Comparison of ENCODE assay signal across 26 cellular contexts in genomic region chr6:36377594-36377993, GRCh38. TPM values are rescaled to one million over a fixed set of nuclear protein-coding genes. Genes with fewer than 3 reads are reported as not detected.
DNase-seq lines count a peak whose midpoint lies in the region; ATAC-seq, FAIRE-seq and TF ChIP-seq lines count a peak whose summit lies in the region.
"Had no signal": no experiment of that assay in that cellular context is flagged by ENCODE, and none has a peak within 500 bp of the region (broad histone marks: within the 10 kb centered on the region; RNA-seq: fewer than 3 reads in every experiment).

No MANE protein-coding gene starts in this region.

- H3K79me2 ChIP-seq in GM12878 (ENCODE audit: control insufficient read depth, insufficient read depth, low read length) = no peaks in the 10 kb centered on the region

- H2AFZ ChIP-seq in GM12878 (ENCODE audit: control insufficient read depth, low read depth, low read length) = peak overlapping the region; percentile 24

- H3K9me3 ChIP-seq in GM12878 (replicated peaks; ENCODE audit: control insufficient read depth, insufficient read depth, low read length) = no peaks in the 10 kb centered on the region
- no peaks in the 10 kb centered on the region for H3K9me3 ChIP-seq in tibial artery
- H3K9me3 ChIP-seq: HAP-1, MG63 had no signal

- H3K4me3 Mint-ChIP-seq in activated T-cell treated with anti-CD3 and anti-CD28 coated beads, Interleukin-2, amount 50 U/mL, for 24 hours = no peak overlapping the region
- H3K4me3 Mint-ChIP-seq: CD14-positive monocyte had no signal

- RAD21 ChIA-PET in GM12878 (lab: Charles Lee; ENCODE audit: unreplicated experiment) = no interaction called here

- no peaks in the 10 kb centered on the region for H4K20me1 ChIP-seq in GM12878 (ENCODE audit: control insufficient read depth, insufficient read depth)

- H3K9ac ChIP-seq in GM12878 (ENCODE audit: control insufficient read depth, insufficient read depth, low read length) = no peak overlapping the region

- H3K36me3 Mint-ChIP-seq in activated T-cell treated with anti-CD3 and anti-CD28 coated beads, Interleukin-2, amount 50 U/mL, for 24 hours (ENCODE audit: low read depth) = no peaks in the 10 kb centered on the region
- H3K36me3 Mint-ChIP-seq: IgD-negative memory B cell had no signal

- H3K4me3 ChIP-seq in GM12878 (no peak overlapping the region), tibial artery (no peak overlapping the region), dorsolateral prefrontal cortex (no peak overlapping the region)
- H3K4me3 ChIP-seq: HAP-1, MG63 had no signal

- TF ChIP-seq POLR2A in GM12878 (IDR thresholded peaks at IDR 0.05; ENCODE audit: low read depth, low read length) (no peak), H54 (IDR thresholded peaks at IDR 0.05; ENCODE audit: low read depth, low read length) (no peak)

- H3K4me1 ChIP-seq in GM12878 (ENCODE audit: control insufficient read depth, insufficient read depth, low read length) (peaks cover 42% of the 10 kb centered on the region), tibial artery (peaks cover 0 to 27% (median 5%) of the 10 kb centered on the region in 4 donors)

- DNase-seq in activated T-cell treated with anti-CD3 and anti-CD28 coated beads, Interleukin-2, amount 50 U/mL, for 24 hours = peak; percentile 13
- DNase-seq in activated T-cell treated with anti-CD3 and anti-CD28 coated beads for 4 hours (no peak), GM12878 (ENCODE audit: low read depth, low spot score) (no peak), mesenteric fat pad (ENCODE audit: low spot score) (peak; percentile 5), tibial artery (peak in 1 of 2 donors; percentile 78), H54 (ENCODE audit: insufficient read length, low spot score) (no peak), dorsolateral prefrontal cortex (no peak), NCI-H2081 (lab: John Stamatoyannopoulos, UW) (no peak)
- DNase-seq: 8988T, DMS79 treated with DMSO at 0.1 percent for 48 hours, Karpas-422, MG63, NCI-H1092, NCI-H146, NCI-H2081 treated with DMSO at 0.1 percent for 48 hours, NCI-H446 treated with DMSO at 0.1 percent for 48 hours, NCI-H69 had no signal

- no peak for ATAC-seq in GM12878
- ATAC-seq: Right ventricle myocardium inferior had no signal

- no peak for TF ChIP-seq RAD21 in GM12878 (IDR thresholded peaks at IDR 0.05; ENCODE audit: insufficient read depth, low read depth, low read length)

- H3K27me3 ChIP-seq in GM12878 (replicated peaks in 1 of 2; ENCODE audit: control insufficient read depth in 2 of 2, insufficient read depth in 2 of 2, low read length in 1 of 2) (no peaks in the 10 kb centered on the region), tibial artery (no peaks in the 10 kb centered on the region), dorsolateral prefrontal cortex (no peaks in the 10 kb centered on the region)
- H3K27me3 ChIP-seq: MG63 had no signal

- peaks cover 1% of the 10 kb centered on the region for H3K4me1 Mint-ChIP-seq in activated T-cell treated with anti-CD3 and anti-CD28 coated beads, Interleukin-2, amount 50 U/mL, for 24 hours (ENCODE audit: low read depth)

- H3K27me3 Mint-ChIP-seq in activated T-cell treated with anti-CD3 and anti-CD28 coated beads, Interleukin-2, amount 50 U/mL, for 24 hours = no peaks in the 10 kb centered on the region

- CTCF ChIA-PET in GM12878 (lab: Yijun Ruan, JAX) = interaction anchor here (0.9 kb wide), 1 partner anchor 12 kb away, joined by 4 read pairs; no protein-coding TSS in a partner anchor

- no peak overlapping the region for H3K27ac Mint-ChIP-seq in activated T-cell treated with anti-CD3 and anti-CD28 coated beads, Interleukin-2, amount 50 U/mL, for 24 hours
- H3K27ac Mint-ChIP-seq: IgD-negative memory B cell had no signal

- TF ChIP-seq EP300 in GM12878 (IDR thresholded peaks at IDR 0.05; ENCODE audit: borderline replicate concordance in 1 of 2, control insufficient read depth in 1 of 2, low read depth in 2 of 2, low read length in 2 of 2) = no peak

- in situ Hi-C loops in GM12878 (cut with MboI) = no loop called here

- BruUV-seq in GM12878 (replicated peaks; lab: Mats Ljungman, UMichigan) = no TSS peak

- no peaks in the 10 kb centered on the region for H3K9me3 Mint-ChIP-seq in activated T-cell treated with anti-CD3 and anti-CD28 coated beads, Interleukin-2, amount 50 U/mL, for 24 hours
- H3K9me3 Mint-ChIP-seq: IgD-negative memory B cell had no signal

- H3K27ac ChIP-seq in GM12878 (ENCODE audit: control insufficient read depth, insufficient read depth) = no peak overlapping the region
- peak overlapping the region; percentile 43 to 65 for H3K27ac ChIP-seq in tibial artery
- H3K27ac ChIP-seq in dorsolateral prefrontal cortex = peak overlapping the region in 2 of 59 donors; percentile 5 to 24
- H3K27ac ChIP-seq: HL-60 had no signal

- H3K36me3 ChIP-seq in GM12878 (ENCODE audit: control insufficient read depth in 2 of 2, insufficient read depth in 2 of 2, low read length in 1 of 2) (no peaks in the 10 kb centered on the region), tibial artery (no peaks in the 10 kb centered on the region)
- H3K36me3 ChIP-seq: HAP-1, MG63 had no signal

- H3K4me2 ChIP-seq in GM12878 (ENCODE audit: control insufficient read depth, insufficient read depth) = peak overlapping the region; percentile 26

- WGBS in GM12878 (ENCODE audit: insufficient coverage, insufficient replicate concordance, low lambda C conversion rate, missing lambda C conversion rate) = 95% methylated on average over 5 of the region's 5 CpGs

- TF ChIP-seq CTCF in GM12878 (IDR thresholded peaks at IDR 0.05 in 2 of 3, conservative IDR thresholded peaks at IDR 0.05 in 1 of 3; ENCODE audit: control insufficient read depth in 2 of 3, extremely low read depth in 1 of 3, insufficient read depth in 1 of 3, low read depth in 3 of 3, low read length in 3 of 3) (no peak), tibial artery (IDR thresholded peaks at IDR 0.05) (no peak), dorsolateral prefrontal cortex (IDR thresholded peaks at IDR 0.05 in 54 of 56, conservative IDR thresholded peaks at IDR 0.05 in 2 of 56; ENCODE audit: low read depth in 1 of 56, partially characterized antibody in 56 of 56) (no peak)

- POLR2A ChIA-PET in GM12878 (lab: Charles Lee) = interaction anchor here (0.6 kb wide), 1 partner anchor 264 kb away, joined by 6 read pairs; no protein-coding TSS in a partner anchor

- intact Hi-C loops in GM12878 (cut with micrococcal nuclease; ENCODE audit: unreplicated experiment) = no loop called here
- intact Hi-C loops in tibial artery (cut with DNase I; ENCODE audit: low total_unique reads) = no loop called here
- intact Hi-C loops in dorsolateral prefrontal cortex (cut with DNase I) = no loop called here

- SMC1A ChIA-PET in GM12878 (lab: Charles Lee; ENCODE audit: uncharacterized antibody, unreplicated experiment) = no interaction called here

- no peak for FAIRE-seq in GM12878 (lab: Jason Lieb, UNC)
- no peak for FAIRE-seq in H54 (lab: Jason Lieb, UNC)
- FAIRE-seq: RCC 7860 had no signal

TF ChIP-seq in GM12878, 131 proteins besides CTCF, POLR2A, EP300 and RAD21 (continues in another document):
- TF ChIP-seq GATAD2B (conservative IDR thresholded peaks at IDR 0.05; ENCODE audit: low read depth) = no peak
- TF ChIP-seq, protein P1, sequence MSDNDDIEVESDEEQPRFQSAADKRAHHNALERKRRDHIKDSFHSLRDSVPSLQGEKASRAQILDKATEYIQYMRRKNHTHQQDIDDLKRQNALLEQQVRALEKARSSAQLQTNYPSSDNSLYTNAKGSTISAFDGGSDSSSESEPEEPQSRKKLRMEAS (IDR thresholded peaks at IDR 0.05; ENCODE audit: low read depth, low read length) = no peak
- no peak for TF ChIP-seq ZSCAN29 (IDR thresholded peaks at IDR 0.05)
- TF ChIP-seq RAD51 (IDR thresholded peaks at IDR 0.05) = no peak
- no peak for TF ChIP-seq SREBF2 (IDR thresholded peaks at IDR 0.05; ENCODE audit: low read length)

RNA-seq across cellular contexts. Expression of gene ETV7, which starts 9.9 kb away (rescaled TPM):
- 0.25 TPM in 1 of 2 replicates, not detected in the other for total RNA-seq in GM12878 (2013; cell fraction: nucleolus; rRNA removed)
- total RNA-seq in GM12878 (2014; rRNA removed) = 1.8 and 2.6 TPM in 2 replicates
- 1.1 and 1.3 TPM in 2 replicates for total RNA-seq in GM12878 (2014; rRNA removed; fragmentation: Illumina TruSeq; extraction: Trizol)
- 1.6 and 1.9 TPM in 2 replicates for total RNA-seq in GM12878 (2021)
- polyA plus RNA-seq in GM12878 (2011; ENCODE audit: low read depth) = 2.2 TPM
- 0.04 TPM in 1 of 2 replicates, not detected in the other for polyA plus RNA-seq in GM12878 (2011; rRNA removed)
- polyA plus RNA-seq in GM12878 (2011; cell fraction: cytosol; rRNA removed) = 0.06 and 0.07 TPM in 2 replicates
- not detected in 2 replicates for polyA plus RNA-seq in GM12878 (2011; cell fraction: nucleus; rRNA removed)
- 4.4 and 5.6 TPM in 2 replicates for polyA plus RNA-seq in GM12878 (2012)
- 1.3 TPM in 2 replicates for polyA plus RNA-seq in GM12878 (2014; fragmentation: Illumina TruSeq; extraction: Trizol)
- under 1 TPM; 0.23 to 0.27 TPM for polyA plus RNA-seq in GM12878 (2014; fragmentation: Nextera tagmentation; extraction: Ambion mirVana)
- 1.8 and 2.1 TPM in 2 replicates for polyA plus RNA-seq in GM12878 (2014; rRNA removed)
- 1 to 10 TPM; 1.2 to 1.5 TPM for polyA plus RNA-seq in GM12878 (2016; fragmentation: Nextera tagmentation; extraction: Ambion mirVana)
- polyA minus RNA-seq in GM12878 (2011; rRNA and poly(A)+ RNA removed) = 0.26 TPM in 1 of 2 replicates, not detected in the other
- not detected in 2 replicates for polyA minus RNA-seq in GM12878 (2011; cell fraction: cytosol; rRNA and poly(A)+ RNA removed)
- polyA minus RNA-seq in GM12878 (2011; cell fraction: nucleus; rRNA and poly(A)+ RNA removed) = 0.12 TPM in 1 of 2 replicates, not detected in the other
- 0.29 TPM for total RNA-seq in mesenteric fat pad
- total RNA-seq in dorsolateral prefrontal cortex = 1 to 10 TPM in 57 of 120 experiments, under 1 TPM in 57, not detected in 6; 0.31 to 4.0 (median 1.0) TPM
- total RNA-seq: HT1080 had no signal

RNA-seq across cellular contexts. Expression of gene BNIP5, which starts 40.9 kb away (rescaled TPM):
- 0.48 and 0.86 TPM in 2 replicates for total RNA-seq in GM12878 (2013; cell fraction: nucleolus; rRNA removed)
- 0.05 and 0.06 TPM in 2 replicates for total RNA-seq in GM12878 (2014; rRNA removed)
- 0.04 and 0.09 TPM in 2 replicates for total RNA-seq in GM12878 (2014; rRNA removed; fragmentation: Illumina TruSeq; extraction: Trizol)
- total RNA-seq in GM12878 (2021) = 0.08 and 0.13 TPM in 2 replicates
- polyA plus RNA-seq in GM12878 (2011; ENCODE audit: low read depth) = 0.08 TPM
- 0.36 and 0.68 TPM in 2 replicates for polyA plus RNA-seq in GM12878 (2011; rRNA removed)
- polyA plus RNA-seq in GM12878 (2011; cell fraction: cytosol; rRNA removed) = 0.35 and 0.40 TPM in 2 replicates
- polyA plus RNA-seq in GM12878 (2011; cell fraction: nucleus; rRNA removed) = 0.23 and 0.40 TPM in 2 replicates
- 0.12 and 0.13 TPM in 2 replicates for polyA plus RNA-seq in GM12878 (2012)
- polyA plus RNA-seq in GM12878 (2014; fragmentation: Illumina TruSeq; extraction: Trizol) = 0.09 and 0.16 TPM in 2 replicates
- polyA plus RNA-seq in GM12878 (2014; fragmentation: Nextera tagmentation; extraction: Ambion mirVana) = under 1 TPM in 1 of 2 experiments, not detected in 1; 0.02 TPM
- polyA plus RNA-seq in GM12878 (2014; rRNA removed) = 0.03 and 0.04 TPM in 2 replicates
- polyA plus RNA-seq in GM12878 (2016; fragmentation: Nextera tagmentation; extraction: Ambion mirVana) = under 1 TPM in 1 of 2 experiments, not detected in 1; 0.04 TPM
- polyA minus RNA-seq in GM12878 (2011; rRNA and poly(A)+ RNA removed) = 0.21 and 0.29 TPM in 2 replicates
- not detected in 2 replicates for polyA minus RNA-seq in GM12878 (2011; cell fraction: cytosol; rRNA and poly(A)+ RNA removed)
- 0.10 and 0.12 TPM in 2 replicates for polyA minus RNA-seq in GM12878 (2011; cell fraction: nucleus; rRNA and poly(A)+ RNA removed)
- not detected for total RNA-seq in mesenteric fat pad
- total RNA-seq in dorsolateral prefrontal cortex = under 1 TPM in 42 of 120 experiments, not detected in 78; 0.10 to 0.56 (median 0.18) TPM
- total RNA-seq: G401, HT1080, Right ventricle myocardium inferior had no signal
- polyA plus RNA-seq: AG04450, CD14-positive monocyte, IgD-negative memory B cell had no signal

Comparison
In these comparisons a context has a peak if more than half of its experiments do, and no peak if none do; other contexts are left out.
1. DNase-seq: peak in activated T-cell treated with anti-CD3 and anti-CD28 coated beads, Interleukin-2, amount 50 U/mL, for 24 hours (single experiment) and mesenteric fat pad (single experiment); none in activated T-cell treated with anti-CD3 and anti-CD28 coated beads for 4 hours (single experiment), GM12878 (single experiment), H54 (single experiment), dorsolateral prefrontal cortex (0 of 10) and NCI-H2081 (0 of 2).